In genomic region chr6:84539122-84539856, GRCh38 we compare ENCODE assay signal across 21 cellular contexts.
"Had no signal": no experiment of that assay in that cellular context is flagged by ENCODE, and none has a peak within 500 bp of the region (broad histone marks: within the 10 kb centered on the region; RNA-seq: fewer than 3 reads in every experiment).

No MANE protein-coding gene starts in this region.

- H3K4me3 ChIP-seq: colonic mucosa, thyroid gland had no signal

- H3K4me1 Mint-ChIP-seq: activated naive CD4-positive, alpha-beta T cell treated with anti-CD3 and anti-CD28 coated beads, Interleukin-2, amount 10 ng/mL, durations not matched to agents 7 days and 5 days; activated naive CD8-positive, alpha-beta T cell treated with anti-CD3 and anti-CD28 coated beads, Interleukin-2, amount 50 U/mL, for 24 hours; central memory CD8-positive, alpha-beta T cell; natural killer cell had no signal

- H3K36me3 Mint-ChIP-seq: activated naive CD4-positive, alpha-beta T cell treated with anti-CD3 and anti-CD28 coated beads, Interleukin-2, amount 10 ng/mL, durations not matched to agents 7 days and 5 days had no signal

- H3K27me3 Mint-ChIP-seq: activated naive CD4-positive, alpha-beta T cell treated with anti-CD3 and anti-CD28 coated beads, Interleukin-2, amount 10 ng/mL, durations not matched to agents 7 days and 5 days; activated naive CD8-positive, alpha-beta T cell treated with anti-CD3 and anti-CD28 coated beads, Interleukin-2, amount 50 U/mL, for 24 hours; central memory CD8-positive, alpha-beta T cell had no signal

- H3K4me3 Mint-ChIP-seq: activated naive CD4-positive, alpha-beta T cell treated with anti-CD3 and anti-CD28 coated beads, Interleukin-2, amount 10 ng/mL, durations not matched to agents 7 days and 5 days; activated naive CD8-positive, alpha-beta T cell treated with anti-CD3 and anti-CD28 coated beads, Interleukin-2, amount 50 U/mL, for 24 hours; central memory CD8-positive, alpha-beta T cell; endodermal cell; natural killer cell had no signal

- DNase-seq: activated CD8-positive, alpha-beta memory T cell treated with anti-CD3 and anti-CD28 coated beads for 24 hours; activated CD8-positive, alpha-beta memory T cell treated with anti-CD3 and anti-CD28 coated beads, Interleukin-2, amount 50 U/mL, for 48 hours; activated effector memory CD4-positive, alpha-beta T cell treated with Interleukin-2 at 50 U/mL for 16 hours; activated naive CD4-positive, alpha-beta T cell treated with anti-CD3 and anti-CD28 coated beads, Interleukin-2, amount 10 ng/mL, durations not matched to agents 7 days and 5 days; activated naive CD8-positive, alpha-beta T cell treated with anti-CD3 and anti-CD28 coated beads, Interleukin-2, amount 50 U/mL, for 24 hours; activated T-cell treated with anti-CD3 and anti-CD28 coated beads, Interleukin-2, amount 50 U/mL, for 48 hours; aorta; colonic mucosa; endodermal cell; left cardiac atrium; natural killer cell; nucleus accumbens; posterior cingulate gyrus; retina; stimulated activated CD4-positive, alpha-beta T cell treated with anti-CD3 and anti-CD28 coated beads, Interleukin-12 subunit alpha, Interleukin-12 subunit beta, amount 100 ng/mL, for 4 hours; stimulated activated CD4-positive, alpha-beta T cell treated with anti-CD3 and anti-CD28 coated beads, Interleukin-1b, Interleukin-23, amount 100 ng/mL, for 48 hours; stimulated activated naive CD4-positive, alpha-beta T cell treated with Interleukin-2 at 50 U/mL for 16 hours; T1000; thyroid gland had no signal

- H3K27ac Mint-ChIP-seq: activated naive CD4-positive, alpha-beta T cell treated with anti-CD3 and anti-CD28 coated beads, Interleukin-2, amount 10 ng/mL, durations not matched to agents 7 days and 5 days; activated naive CD8-positive, alpha-beta T cell treated with anti-CD3 and anti-CD28 coated beads, Interleukin-2, amount 50 U/mL, for 24 hours; endodermal cell; natural killer cell had no signal

- H3K9me3 ChIP-seq: colonic mucosa, thyroid gland had no signal

- H3K4me1 ChIP-seq: colonic mucosa, thyroid gland had no signal

- H3K27ac ChIP-seq: colonic mucosa, thyroid gland had no signal

- H3K27me3 ChIP-seq: colonic mucosa, thyroid gland had no signal

- H3K36me3 ChIP-seq: colonic mucosa, thyroid gland had no signal

- ATAC-seq: activated CD4-positive, CD25-positive, alpha-beta regulatory T cell treated with anti-CD3 and anti-CD28 coated beads, Interleukin-2, amount 50 U/mL, for 24 hours; activated naive CD8-positive, alpha-beta T cell treated with anti-CD3 and anti-CD28 coated beads, Interleukin-2, amount 50 U/mL, for 24 hours; left cardiac atrium; natural killer cell had no signal
